8 cellular contexts compared by ENCODE assay signal in genomic region chr17:44197980-44198720, GRCh38.
A peak's percentile ranks its signal among the peaks of the same experiment; 100 is the strongest.
DNase-seq lines count a peak whose midpoint lies in the region; ATAC-seq and TF ChIP-seq lines count a peak whose summit lies in the region.

No MANE protein-coding gene starts in this region.

- POLR2A ChIA-PET in RWPE1 (lab: Yijun Ruan, JAX; ENCODE audit: low non-redundant PET), result interaction anchor here (0.5 to 1.4 kb wide), 2 partner anchors 12 to 20 kb away, joined by 3 read pairs; partner anchors contain the start of gene TMUB2

- H3K4me3 ChIP-seq in brain microvascular endothelial cell (ENCODE audit: low read depth, low read length), result peak overlapping the region; percentile 76

- H3K27ac ChIP-seq in RWPE1 (peak overlapping the region; percentile 99), brain microvascular endothelial cell (peak overlapping the region; percentile 78)

- H3K36me3 ChIP-seq in brain microvascular endothelial cell (replicated peaks), result peaks cover 37% of the 10 kb centered on the region

- no peaks in the 10 kb centered on the region for H3K27me3 ChIP-seq in brain microvascular endothelial cell (replicated peaks)

- ATAC-seq in GM19452 (IDR thresholded peaks at IDR 0.05; ENCODE audit: unreplicated experiment), result no peak

- DNase-seq in ACHN (peak; percentile 49), RWPE1 (ENCODE audit: low spot score) (peak; percentile 45), brain microvascular endothelial cell (no peak), left kidney (ENCODE audit: low read depth, low spot score) (peak; percentile 57), superior temporal gyrus (ENCODE audit: extremely low spot score) (peak; percentile 26), NCI-H187 (lab: John Stamatoyannopoulos, UW) (no peak)

- peak; percentile 39 for TF ChIP-seq POLR2A in GM15510 (IDR thresholded peaks at IDR 0.05; ENCODE audit: borderline replicate concordance, extremely low read depth, insufficient read length)

- in situ Hi-C loops in ACHN (cut with HindIII; ENCODE audit: low pct_ligation_motif_present, low pct_unique_long_range_greater_than_20kb, low sequenced_read_pairs) (no loop called here), brain microvascular endothelial cell (cut with HindIII; ENCODE audit: low pct_ligation_motif_present, low sequenced_read_pairs) (no loop called here)

- TF ChIP-seq CTCF in RWPE1 (conservative IDR thresholded peaks at IDR 0.05; ENCODE audit: low read depth) (peak; percentile 16; the same call in 1 of the 2 replicates), brain microvascular endothelial cell (IDR thresholded peaks at IDR 0.05; ENCODE audit: low read depth, low read length, missing control alignments) (peak; percentile 26)

- CTCF ChIA-PET in RWPE1 (lab: Yijun Ruan, JAX), result interaction anchor here (0.6 kb wide), 2 partner anchors 18 to 57 kb away, joined by 3 read pairs; no protein-coding TSS in a partner anchor

Comparison
In these comparisons a context has a peak if more than half of its experiments do, and no peak if none do; other contexts are left out.
1. DNase-seq: peak in ACHN (single experiment), RWPE1 (single experiment), left kidney (single experiment) and superior temporal gyrus (single experiment); none in brain microvascular endothelial cell (single experiment) and NCI-H187 (0 of 2).